In the genomic region with DNA sequence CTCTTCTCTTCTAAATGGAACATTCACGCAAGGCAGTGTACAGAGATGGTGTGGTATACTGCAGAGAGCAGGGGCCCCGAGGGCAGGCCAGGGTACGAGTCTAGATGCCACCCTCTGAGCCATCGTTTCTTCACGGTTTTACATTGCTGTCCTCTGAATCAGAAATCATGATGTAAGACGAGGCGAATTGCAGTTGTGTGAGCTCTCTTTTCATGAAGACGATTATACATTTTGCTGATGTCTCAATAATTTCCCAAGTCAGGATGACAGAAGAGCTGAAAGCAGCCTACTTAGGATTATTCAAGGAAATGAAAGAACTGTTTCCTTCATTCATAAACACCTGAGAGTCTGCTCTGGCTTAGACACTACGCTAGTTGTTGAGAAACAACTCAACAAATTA, we compare ENCODE assay signal across 24 cellular contexts.
"Had no signal": no experiment of that assay in that cellular context is flagged by ENCODE, and none has a peak within 500 bp of the region (broad histone marks: within the 10 kb centered on the region; RNA-seq: fewer than 3 reads in every experiment).

No MANE protein-coding gene starts in this region.

- H3K4me2 ChIP-seq: KMS-11 had no signal

- H3K27me3 Mint-ChIP-seq: activated naive CD4-positive, alpha-beta T cell treated with anti-CD3 and anti-CD28 coated beads, Interleukin-2, amount 10 ng/mL, durations not matched to agents 7 days and 5 days had no signal

- H3K9ac ChIP-seq: KMS-11 had no signal

- DNase-seq: activated CD4-positive, alpha-beta memory T cell treated with anti-CD3 and anti-CD28 coated beads, Interleukin-2, amount 10 ng/mL, durations not matched to agents 7 days and 5 days; activated CD4-positive, alpha-beta T cell treated with anti-CD3 and anti-CD28 coated beads, Interleukin-2, amount 50 U/mL, for 1 hour; activated CD4-positive, CD25-positive, alpha-beta regulatory T cell; activated gamma-delta T cell treated with Interleukin-2 at 50 U/mL for 16 hours; activated naive CD4-positive, alpha-beta T cell treated with anti-CD3 and anti-CD28 coated beads, Interleukin-2, amount 10 ng/mL, durations not matched to agents 7 days and 5 days; activated naive CD8-positive, alpha-beta T cell treated with anti-CD3 and anti-CD28 coated beads for 36 hours; activated T-cell treated with anti-CD3 and anti-CD28 coated beads, Interleukin-2, amount 50 U/mL, for 72 hours; anterior cingulate cortex; MG63; MV-4-11; NCI-H1092 treated with DMSO at 0.1 percent for 48 hours; NCI-H1417 treated with DMSO at 0.1 percent for 48 hours; NCI-H1694; NCI-H2029 treated with DMSO at 0.1 percent for 48 hours; NCI-H345; NCI-H510A; NCI-H526 treated with DMSO at 0.1 percent for 48 hours; NCI-H82; Peyer's patch; SHP77; T-helper 17 cell; T-helper 9 cell had no signal

- H3K9me3 ChIP-seq: MG63, Peyer's patch had no signal

- H3K9me3 Mint-ChIP-seq: activated CD4-positive, alpha-beta memory T cell treated with anti-CD3 and anti-CD28 coated beads, Interleukin-2, amount 10 ng/mL, durations not matched to agents 7 days and 5 days; activated naive CD4-positive, alpha-beta T cell treated with anti-CD3 and anti-CD28 coated beads, Interleukin-2, amount 10 ng/mL, durations not matched to agents 7 days and 5 days; activated naive CD8-positive, alpha-beta T cell treated with anti-CD3 and anti-CD28 coated beads for 36 hours; activated T-cell treated with anti-CD3 and anti-CD28 coated beads, Interleukin-2, amount 50 U/mL, for 72 hours; activated T-helper 2 cell treated with anti-CD3 and anti-CD28 coated beads, Interferon-gamma antibody, Interleukin-2, Interleukin-4, amounts not matched to agents 10 μg/mL and 5 μg/mL and 100 μg/mL, durations not matched to agents 14 hours and 24 hours and 36 hours had no signal

- H3K27ac ChIP-seq: KMS-11, Peyer's patch had no signal

- H3K27me3 ChIP-seq: MG63, Peyer's patch had no signal

- H3K4me3 Mint-ChIP-seq: activated CD4-positive, alpha-beta memory T cell treated with anti-CD3 and anti-CD28 coated beads, Interleukin-2, amount 10 ng/mL, durations not matched to agents 7 days and 5 days; activated naive CD4-positive, alpha-beta T cell treated with anti-CD3 and anti-CD28 coated beads, Interleukin-2, amount 10 ng/mL, durations not matched to agents 7 days and 5 days; activated naive CD8-positive, alpha-beta T cell treated with anti-CD3 and anti-CD28 coated beads for 36 hours; activated T-cell treated with anti-CD3 and anti-CD28 coated beads, Interleukin-2, amount 50 U/mL, for 72 hours; T-helper 17 cell had no signal

- H3K36me3 ChIP-seq: MG63, Peyer's patch had no signal

- ATAC-seq: activated T-cell treated with anti-CD3 and anti-CD28 coated beads, Interleukin-2, amount 50 U/mL, for 72 hours; T-helper 17 cell had no signal

- H3K27ac Mint-ChIP-seq: activated CD4-positive, alpha-beta memory T cell treated with anti-CD3 and anti-CD28 coated beads, Interleukin-2, amount 10 ng/mL, durations not matched to agents 7 days and 5 days; activated naive CD4-positive, alpha-beta T cell treated with anti-CD3 and anti-CD28 coated beads, Interleukin-2, amount 10 ng/mL, durations not matched to agents 7 days and 5 days; activated naive CD8-positive, alpha-beta T cell treated with anti-CD3 and anti-CD28 coated beads for 36 hours; activated T-cell treated with anti-CD3 and anti-CD28 coated beads, Interleukin-2, amount 50 U/mL, for 72 hours; activated T-helper 2 cell treated with anti-CD3 and anti-CD28 coated beads, Interferon-gamma antibody, Interleukin-2, Interleukin-4, amounts not matched to agents 10 μg/mL and 5 μg/mL and 100 μg/mL, durations not matched to agents 14 hours and 24 hours and 36 hours; T-helper 17 cell had no signal

- H3K4me1 Mint-ChIP-seq: activated CD4-positive, alpha-beta memory T cell treated with anti-CD3 and anti-CD28 coated beads, Interleukin-2, amount 10 ng/mL, durations not matched to agents 7 days and 5 days; activated naive CD4-positive, alpha-beta T cell treated with anti-CD3 and anti-CD28 coated beads, Interleukin-2, amount 10 ng/mL, durations not matched to agents 7 days and 5 days; activated naive CD8-positive, alpha-beta T cell treated with anti-CD3 and anti-CD28 coated beads for 36 hours had no signal

- H3K36me3 Mint-ChIP-seq: activated naive CD4-positive, alpha-beta T cell treated with anti-CD3 and anti-CD28 coated beads, Interleukin-2, amount 10 ng/mL, durations not matched to agents 7 days and 5 days; activated naive CD8-positive, alpha-beta T cell treated with anti-CD3 and anti-CD28 coated beads for 36 hours had no signal

- H3K4me3 ChIP-seq: MG63, Peyer's patch had no signal
